8 cellular contexts compared by ENCODE assay signal in the genomic region with DNA sequence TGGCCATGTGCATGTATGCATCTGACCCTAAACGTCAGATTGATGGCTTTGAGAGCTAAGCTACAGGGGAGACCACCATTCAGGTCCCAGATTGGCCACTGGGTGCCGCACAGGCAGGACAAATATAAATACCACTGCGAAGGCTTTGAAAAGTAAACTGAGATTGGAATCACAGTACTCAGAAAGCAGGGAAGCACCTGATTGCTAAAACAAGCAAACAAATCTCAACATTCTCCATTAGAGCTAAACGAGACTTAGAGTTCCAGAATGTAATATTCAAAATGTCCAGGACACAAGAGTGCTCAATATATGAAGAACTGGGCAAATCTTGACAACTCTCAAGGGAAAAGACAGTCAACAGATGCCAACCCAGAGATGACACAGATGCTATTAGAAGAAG.
"Had no signal": no experiment of that assay in that cellular context is flagged by ENCODE, and none has a peak within 500 bp of the region (broad histone marks: within the 10 kb centered on the region; RNA-seq: fewer than 3 reads in every experiment).

No MANE protein-coding gene starts in this region.

- H3K9ac ChIP-seq: GM23248 had no signal

- H3K27ac ChIP-seq: GM23248, HL-60 had no signal

- H2AFZ ChIP-seq: GM23248 had no signal

- H3K4me1 ChIP-seq: HAP-1 had no signal

- FAIRE-seq: HTR-8/SVneo had no signal

- H3K36me3 ChIP-seq: HAP-1 had no signal

- DNase-seq: GM23248, GOT3, HFFc6, KG1 had no signal

- H3K9me3 ChIP-seq: HAP-1 had no signal

- ATAC-seq: HCT116 had no signal

- H3K4me3 ChIP-seq: GM23248, HAP-1 had no signal
